1 cellular context compared by ENCODE assay signal in genomic region chr22:44682556-44683168, GRCh38.
TF ChIP-seq lines count a peak whose summit lies in the region.

No MANE protein-coding gene starts in this region.

TF ChIP-seq in K562, 482 proteins besides CTCF, POLR2A, EP300 and RAD21:
- TF ChIP-seq ZNF717 (CRISPR knock-in tag; IDR thresholded peaks at IDR 0.05), result no peak
- peak; percentile 83 for TF ChIP-seq NFIC (IDR thresholded peaks at IDR 0.05)
